Comparison of ENCODE assay signal across 35 cellular contexts in genomic region chr6:3855866-3856265, GRCh38.
"Had no signal": no experiment of that assay in that cellular context is flagged by ENCODE, and none has a peak within 500 bp of the region (broad histone marks: within the 10 kb centered on the region; RNA-seq: fewer than 3 reads in every experiment).

No MANE protein-coding gene starts in this region.

- H3K27me3 ChIP-seq: MG63 had no signal

- H3K9me3 ChIP-seq: MG63 had no signal

- H3K27ac ChIP-seq: KMS-11 had no signal

- H3K4me3 ChIP-seq: MG63 had no signal

- H3K36me3 ChIP-seq: MG63 had no signal

- DNase-seq: Karpas-422, Kasumi-1, KBM-7, KG1, MG63, MM.1S, MV-4-11, NCI-H1048, NCI-H1092, NCI-H1092 treated with DMSO at 0.1 percent for 48 hours, NCI-H1105, NCI-H1105 treated with DMSO at 0.1 percent for 48 hours, NCI-H1417, NCI-H1417 treated with DMSO at 0.1 percent for 48 hours, NCI-H1436, NCI-H1436 treated with DMSO at 0.1 percent for 48 hours, NCI-H146, NCI-H1694, NCI-H1694 treated with DMSO at 0.1 percent for 48 hours, NCI-H187, NCI-H187 treated with DMSO at 0.1 percent for 48 hours, NCI-H1930, NCI-H2029, NCI-H2029 treated with DMSO at 0.1 percent for 48 hours, NCI-H2081, NCI-H2081 treated with DMSO at 0.1 percent for 48 hours, NCI-H2107, NCI-H2171, NCI-H2171 treated with DMSO at 0.1 percent for 48 hours, NCI-H2227 treated with DMSO at 0.1 percent for 48 hours, NCI-H226, NCI-H345, NCI-H446, NCI-H446 treated with DMSO at 0.1 percent for 48 hours had no signal
